9 cellular contexts compared by ENCODE assay signal in the genomic region with DNA sequence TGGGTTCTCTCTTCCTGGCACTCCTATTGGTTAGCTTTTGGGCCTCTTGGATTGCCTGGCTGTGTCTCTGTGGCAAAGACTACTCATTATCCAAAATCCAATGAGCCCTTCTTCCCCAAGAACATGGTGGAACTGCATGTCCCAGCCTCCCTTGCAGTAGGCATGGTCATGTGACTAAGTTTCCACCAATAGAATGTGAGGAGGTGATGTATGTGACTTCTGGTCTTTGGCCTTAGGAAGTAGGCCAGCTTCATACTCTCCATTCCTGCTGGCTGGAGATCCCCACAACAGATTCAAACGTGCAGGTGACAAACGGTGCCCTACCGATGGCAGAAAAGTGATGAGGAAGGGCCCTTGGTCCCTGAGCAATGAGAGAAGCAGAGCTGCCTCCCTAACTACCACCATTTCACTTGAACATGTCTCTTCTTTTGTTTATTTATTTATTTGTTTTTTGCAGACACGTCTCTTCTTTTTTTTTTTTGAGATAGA. TPM values are rescaled to one million over a fixed set of nuclear protein-coding genes. Genes with fewer than 3 reads are reported as not detected.
DNase-seq lines count a peak whose midpoint lies in the region; ATAC-seq lines count a peak whose summit lies in the region.
"Had no signal": no experiment of that assay in that cellular context is flagged by ENCODE, and none has a peak within 500 bp of the region (broad histone marks: within the 10 kb centered on the region; RNA-seq: fewer than 3 reads in every experiment).

No MANE protein-coding gene starts in this region.

- DNase-seq in activated naive CD4-positive, alpha-beta T cell treated with anti-CD3 and anti-CD28 coated beads for 36 hours, result peak; percentile 35
- DNase-seq in activated naive CD4-positive, alpha-beta T cell treated with anti-CD3 and anti-CD28 coated beads, Interleukin-2, amount 50 U/mL, for 16 hours, result no peak
- DNase-seq in M059J (ENCODE audit: low read depth) (peak; percentile 34), cerebellar cortex (ENCODE audit: low spot score) (peak; percentile 44), NCI-H1092 (lab: John Stamatoyannopoulos, UW) (no peak)

- peak overlapping the region; percentile 75 for H3K27ac Mint-ChIP-seq in activated naive CD4-positive, alpha-beta T cell treated with anti-CD3 and anti-CD28 coated beads for 36 hours
- peak overlapping the region; percentile 72 for H3K27ac Mint-ChIP-seq in stimulated activated naive CD8-positive, alpha-beta T cell treated with anti-CD3 and anti-CD28 coated beads, Interleukin-15, Interleukin-2, amounts not matched to agents 100 ng/mL and 50 ng/mL, for 24 hours

- ATAC-seq in GM19455 (IDR thresholded peaks at IDR 0.05; ENCODE audit: unreplicated experiment) (no peak), HG02759 (IDR thresholded peaks at IDR 0.05; ENCODE audit: unreplicated experiment) (no peak)

- intact Hi-C loops in activated naive CD4-positive, alpha-beta T cell treated with anti-CD3 and anti-CD28 coated beads for 36 hours (cut with micrococcal nuclease), result loop anchor here (1.0 kb wide), 1 partner anchor 19 kb away; no protein-coding TSS in a partner anchor

- no peak overlapping the region for H3K4me3 Mint-ChIP-seq in activated naive CD4-positive, alpha-beta T cell treated with anti-CD3 and anti-CD28 coated beads for 36 hours
- no peak overlapping the region for H3K4me3 Mint-ChIP-seq in stimulated activated naive CD8-positive, alpha-beta T cell treated with anti-CD3 and anti-CD28 coated beads, Interleukin-15, Interleukin-2, amounts not matched to agents 100 ng/mL and 50 ng/mL, for 24 hours

- H3K27me3 Mint-ChIP-seq in activated naive CD4-positive, alpha-beta T cell treated with anti-CD3 and anti-CD28 coated beads for 36 hours (ENCODE audit: low read depth), result no peaks in the 10 kb centered on the region
- no peaks in the 10 kb centered on the region for H3K27me3 Mint-ChIP-seq in stimulated activated naive CD8-positive, alpha-beta T cell treated with anti-CD3 and anti-CD28 coated beads, Interleukin-15, Interleukin-2, amounts not matched to agents 100 ng/mL and 50 ng/mL, for 24 hours

- H3K9me3 Mint-ChIP-seq in activated naive CD4-positive, alpha-beta T cell treated with anti-CD3 and anti-CD28 coated beads for 36 hours, result no peaks in the 10 kb centered on the region
- peaks cover 6% of the 10 kb centered on the region for H3K9me3 Mint-ChIP-seq in stimulated activated naive CD8-positive, alpha-beta T cell treated with anti-CD3 and anti-CD28 coated beads, Interleukin-15, Interleukin-2, amounts not matched to agents 100 ng/mL and 50 ng/mL, for 24 hours

- H3K36me3 Mint-ChIP-seq in activated naive CD4-positive, alpha-beta T cell treated with anti-CD3 and anti-CD28 coated beads for 36 hours (ENCODE audit: low read depth), result no peaks in the 10 kb centered on the region
- H3K36me3 Mint-ChIP-seq in stimulated activated naive CD8-positive, alpha-beta T cell treated with anti-CD3 and anti-CD28 coated beads, Interleukin-15, Interleukin-2, amounts not matched to agents 100 ng/mL and 50 ng/mL, for 24 hours (ENCODE audit: low read depth), result no peaks in the 10 kb centered on the region

- peaks cover 32% of the 10 kb centered on the region for H3K4me1 Mint-ChIP-seq in activated naive CD4-positive, alpha-beta T cell treated with anti-CD3 and anti-CD28 coated beads for 36 hours (ENCODE audit: low read depth)
- peaks cover 47% of the 10 kb centered on the region for H3K4me1 Mint-ChIP-seq in stimulated activated naive CD8-positive, alpha-beta T cell treated with anti-CD3 and anti-CD28 coated beads, Interleukin-15, Interleukin-2, amounts not matched to agents 100 ng/mL and 50 ng/mL, for 24 hours (ENCODE audit: low read depth)

- CTCF ChIA-PET in activated naive CD4-positive, alpha-beta T cell treated with anti-CD3 and anti-CD28 coated beads for 36 hours (lab: Charles Lee), result interaction anchor here (0.6 to 0.8 kb wide), 2 partner anchors 27 to 386 kb away, joined by 3 read pairs; no protein-coding TSS in a partner anchor

RNA-seq across cellular contexts. Expression of gene SPN, which starts 17.3 kb away (rescaled TPM):
- total RNA-seq in activated naive CD4-positive, alpha-beta T cell treated with anti-CD3 and anti-CD28 coated beads for 36 hours, result 10 to 100 TPM; 51.9 to 53.2 TPM
- 1.1 and 1.8 TPM in 2 replicates for total RNA-seq in M059J (2014; rRNA removed; shearing (Covaris generic))
- total RNA-seq: glomerular endothelial cell had no signal

RNA-seq across cellular contexts. Expression of gene QPRT, which starts 33.2 kb away (rescaled TPM):
- 1 to 10 TPM; 8.3 to 9.2 TPM for total RNA-seq in activated naive CD4-positive, alpha-beta T cell treated with anti-CD3 and anti-CD28 coated beads for 36 hours
- 4.0 and 9.0 TPM in 2 replicates for total RNA-seq in M059J (2014; rRNA removed; shearing (Covaris generic))

Comparison
In these comparisons a context has a peak if more than half of its experiments do, and no peak if none do; other contexts are left out.
1. DNase-seq: peak in activated naive CD4-positive, alpha-beta T cell treated with anti-CD3 and anti-CD28 coated beads for 36 hours (single experiment), M059J (single experiment) and cerebellar cortex (single experiment); none in activated naive CD4-positive, alpha-beta T cell treated with anti-CD3 and anti-CD28 coated beads, Interleukin-2, amount 50 U/mL, for 16 hours (single experiment) and NCI-H1092 (single experiment).
2. RNA of gene SPN, which starts 17.3 kb away (total RNA-seq): 51.9 to 53.2 TPM in activated naive CD4-positive, alpha-beta T cell treated with anti-CD3 and anti-CD28 coated beads for 36 hours; 1.1 to 1.8 TPM in M059J; every median in the first group is over 10 times any median in the second.